In genomic region chr22:42562282-42562681, GRCh38 we compare ENCODE assay signal across 17 cellular contexts. TPM values are rescaled to one million over a fixed set of nuclear protein-coding genes. Genes with fewer than 3 reads are reported as not detected.
DNase-seq lines count a peak whose midpoint lies in the region; ATAC-seq, FAIRE-seq and TF ChIP-seq lines count a peak whose summit lies in the region.
"Had no signal": no experiment of that assay in that cellular context is flagged by ENCODE, and none has a peak within 500 bp of the region (broad histone marks: within the 10 kb centered on the region; RNA-seq: fewer than 3 reads in every experiment).

No MANE protein-coding gene starts in this region.

- H3K27ac ChIP-seq in BLaER1 (peak overlapping the region; percentile 29; the same call in 1 of the 2 replicates), HEK293 (ENCODE audit: extremely low read depth, low read depth, low read length) (0 out of 2 replicates have a peak overlapping the region, but pooled peaks have one; percentile 16), HepG2 (ENCODE audit: extremely low read length, insufficient read depth, low read length) (peak overlapping the region; percentile 43), esophagus muscularis mucosa (replicated peaks in 1 of 4) (no peak overlapping the region)
- H3K27ac ChIP-seq: lower lobe of right lung, SJCRH30 had no signal

- no peak overlapping the region for H3K4me3 ChIP-seq in BLaER1
- no peak overlapping the region for H3K4me3 ChIP-seq in HEK293 (ENCODE audit: low read depth, low read length)
- peak overlapping the region in 1 of 3 experiments; percentile 25; a peak in 2 of 6 replicates for H3K4me3 ChIP-seq in HepG2 (replicated peaks in 1 of 3; ENCODE audit: insufficient read depth in 1 of 3, low read depth in 2 of 3, low read length in 3 of 3)
- no peak overlapping the region for H3K4me3 ChIP-seq in esophagus muscularis mucosa
- H3K4me3 ChIP-seq: lower lobe of right lung, SJCRH30 had no signal

- peaks cover 4% of the 10 kb centered on the region for H3K4me1 Mint-ChIP-seq in T-helper 2 cell treated with Interferon-gamma antibody and Interleukin-4, amounts not matched to agents 5 μg/mL and 100 μg/mL, for 36 hours (ENCODE audit: low read depth)

- H3K36me3 Mint-ChIP-seq in T-helper 2 cell treated with Interferon-gamma antibody and Interleukin-4, amounts not matched to agents 5 μg/mL and 100 μg/mL, for 36 hours (ENCODE audit: low read depth), result no peaks in the 10 kb centered on the region

- peak overlapping the region; percentile 73 for H3K4me2 ChIP-seq in BLaER1
- H3K4me2 ChIP-seq in HepG2 (ENCODE audit: low read depth, low read length), result peak overlapping the region; percentile 34

- intact Hi-C loops in HepG2 (cut with micrococcal nuclease; ENCODE audit: unreplicated experiment) (no loop called here), esophagus muscularis mucosa (cut with DNase I) (no loop called here)

- H3K79me2 ChIP-seq in HepG2 (ENCODE audit: insufficient read depth, low read length), result no peaks in the 10 kb centered on the region

- 11% methylated on average over 8 of the region's 8 CpGs for WGBS in HepG2 (ENCODE audit: low lambda C conversion rate)
- 40% methylated on average over 8 of the region's 8 CpGs for WGBS in esophagus muscularis mucosa

- peak; percentile 40 for ATAC-seq in HepG2
- ATAC-seq: HCT116 had no signal

- POLR2A ChIA-PET in HEK293 (lab: Yijun Ruan, JAX) (interaction anchor here (0.5 to 1.2 kb wide), 3 partner anchors 20 to 707 kb away, joined by 3 to 5 read pairs (median 3); no protein-coding TSS in a partner anchor), HepG2 (lab: Yijun Ruan, JAX) (interaction anchor here (1.0 to 2.7 kb wide), 4 partner anchors 9 to 53 kb away, joined by 3 to 13 read pairs (median 6); partner anchors contain the start of gene SERHL2)

- H2AFZ ChIP-seq in HepG2 (ENCODE audit: low read length), result no peak overlapping the region

- no peaks in the 10 kb centered on the region for H3K27me3 Mint-ChIP-seq in T-helper 2 cell treated with Interferon-gamma antibody and Interleukin-4, amounts not matched to agents 5 μg/mL and 100 μg/mL, for 36 hours (ENCODE audit: low read depth)

- TF ChIP-seq CTCF in HEK293 (tag by site-specific recombination; IDR thresholded peaks at IDR 0.05) (no peak), HepG2 (CRISPR knock-in tag; IDR thresholded peaks at IDR 0.05) (no peak), esophagus muscularis mucosa (IDR thresholded peaks at IDR 0.05) (no peak)

- H3K27ac Mint-ChIP-seq in T-helper 2 cell treated with Interferon-gamma antibody and Interleukin-4, amounts not matched to agents 5 μg/mL and 100 μg/mL, for 36 hours, result no peak overlapping the region

- peak; percentile 54 for DNase-seq in UCSD-AML1 (lab: John Stamatoyannopoulos, UW; ENCODE audit: unreplicated experiment)
- peak; percentile 41 for DNase-seq in HepG2 (ENCODE audit: low spot score)
- DNase-seq in frontal cortex (ENCODE audit: low spot score in 2 of 2), result no peak
- no peak for DNase-seq in T-helper 2 cell treated with Interferon-gamma antibody and Interleukin-4, amounts not matched to agents 5 μg/mL and 100 μg/mL, for 36 hours (ENCODE audit: low spot score)
- DNase-seq in HPDE6-E6E7 (ENCODE audit: extremely low spot score), result no peak
- DNase-seq in esophagus muscularis mucosa (ENCODE audit: extremely low spot score), result no peak
- DNase-seq: activated CD4-positive, alpha-beta T cell treated with anti-CD3 and anti-CD28 coated beads for 48 hours; activated naive CD4-positive, alpha-beta T cell treated with Interleukin-2 at 50 U/mL for 16 hours; cortex of kidney; lower lobe of right lung; NCI-H446; stimulated activated CD4-positive, alpha-beta T cell treated with anti-CD3 and anti-CD28 coated beads, Interleukin-4, amount 100 ng/mL, for 4 hours had no signal

- TF ChIP-seq EP300 in HepG2 (IDR thresholded peaks at IDR 0.05; ENCODE audit: low read depth in 2 of 2, low read length in 2 of 2), result peak in 1 of 2 experiments; percentile 45; a peak in 2 of 4 replicates
- TF ChIP-seq EP300 in HepG2 (CRISPR knock-in tag; IDR thresholded peaks at IDR 0.05; ENCODE audit: borderline replicate concordance), result peak; percentile 55; the same call in 1 of the 2 replicates
- TF ChIP-seq EP300 in esophagus muscularis mucosa (IDR thresholded peaks at IDR 0.05), result no peak

- CTCF ChIA-PET in HEK293 (lab: Yijun Ruan, JAX), result interaction anchor here (0.6 to 3.7 kb wide), 9 partner anchors 8 to 588 kb away, joined by 3 to 31 read pairs (median 5); partner anchors contain the start of gene SERHL2
- CTCF ChIA-PET in HepG2 (lab: Yijun Ruan, JAX; ENCODE audit: low intra/inter-chr PET ratio, low total read pairs), result no interaction called here

- no peaks in the 10 kb centered on the region for H3K27me3 ChIP-seq in BLaER1
- H3K27me3 ChIP-seq in HepG2 (ENCODE audit: control insufficient read depth in 1 of 2, insufficient read depth in 2 of 2, low read length in 2 of 2), result no peaks in the 10 kb centered on the region
- no peaks in the 10 kb centered on the region for H3K27me3 ChIP-seq in esophagus muscularis mucosa
- H3K27me3 ChIP-seq: SJCRH30 had no signal

- in situ Hi-C loops in HepG2 (cut with HindIII; ENCODE audit: extremely low pct_ligation_motif_present, low pct_unique_long_range_greater_than_20kb), result no loop called here

- H3K9me3 ChIP-seq in BLaER1, result peaks cover 10% of the 10 kb centered on the region; the same call in 1 of the 2 replicates
- no peaks in the 10 kb centered on the region for H3K9me3 ChIP-seq in HEK293 (ENCODE audit: control insufficient read depth, insufficient read depth, low read depth, low read length)
- no peaks in the 10 kb centered on the region for H3K9me3 ChIP-seq in HepG2 (ENCODE audit: low read length)
- no peaks in the 10 kb centered on the region for H3K9me3 ChIP-seq in esophagus muscularis mucosa
- H3K9me3 ChIP-seq: lower lobe of right lung, SJCRH30 had no signal

- no peak for TF ChIP-seq POLR2A in HepG2 (IDR thresholded peaks at IDR 0.05; ENCODE audit: insufficient read depth in 1 of 2, low read depth in 2 of 2, low read length in 2 of 2)
- no peak for TF ChIP-seq POLR2A in esophagus muscularis mucosa (IDR thresholded peaks at IDR 0.05; ENCODE audit: low read depth)

- H4K20me1 ChIP-seq in BLaER1 (0 out of 2 replicates have a peak, but pooled peaks cover 11% of the 10 kb centered on the region), HepG2 (ENCODE audit: insufficient read depth, low read length) (no peaks in the 10 kb centered on the region)

- no peak overlapping the region for H3K4me3 Mint-ChIP-seq in T-helper 2 cell treated with Interferon-gamma antibody and Interleukin-4, amounts not matched to agents 5 μg/mL and 100 μg/mL, for 36 hours

- BruUV-seq in HepG2 (replicated peaks; lab: Mats Ljungman, UMichigan), result no TSS peak

- H3K4me1 ChIP-seq in BLaER1 (peaks cover 37% of the 10 kb centered on the region), HEK293 (ENCODE audit: control insufficient read depth, insufficient read depth, low read length) (no peaks in the 10 kb centered on the region), HepG2 (ENCODE audit: insufficient read depth, low read length) (peaks cover 33% of the 10 kb centered on the region), esophagus muscularis mucosa (peaks cover 0 to 14% (median 12%) of the 10 kb centered on the region in 4 donors)
- H3K4me1 ChIP-seq: lower lobe of right lung, SJCRH30 had no signal

- no peak for TF ChIP-seq RAD21 in HepG2 (CRISPR knock-in tag; IDR thresholded peaks at IDR 0.05)

- peaks cover 20% of the 10 kb centered on the region for H3K36me3 ChIP-seq in BLaER1
- H3K36me3 ChIP-seq in HEK293 (ENCODE audit: control insufficient read depth in 2 of 2, insufficient read depth in 1 of 2, low read length in 2 of 2), result peaks cover 0 to 2% of the 10 kb centered on the region in 2 experiments; a peak in 2 of 3 replicates
- H3K36me3 ChIP-seq in HepG2 (replicated peaks in 1 of 2; ENCODE audit: control insufficient read depth in 1 of 2, insufficient read depth in 2 of 2, low read length in 2 of 2), result no peaks in the 10 kb centered on the region
- peaks cover 0 to 32% (median 5%) of the 10 kb centered on the region in 4 donors for H3K36me3 ChIP-seq in esophagus muscularis mucosa
- H3K36me3 ChIP-seq: SJCRH30 had no signal

- FAIRE-seq in HepG2 (lab: Jason Lieb, UNC) (peak; percentile 63), frontal cortex (lab: Jason Lieb, UNC) (no peak)
- FAIRE-seq: G401.6 had no signal

- peak overlapping the region; percentile 12; the same call in 1 of the 2 replicates for H3K9ac ChIP-seq in BLaER1
- H3K9ac ChIP-seq in HepG2 (ENCODE audit: insufficient read depth, low read depth, low read length), result no peak overlapping the region

- H3K9me3 Mint-ChIP-seq in T-helper 2 cell treated with Interferon-gamma antibody and Interleukin-4, amounts not matched to agents 5 μg/mL and 100 μg/mL, for 36 hours, result no peaks in the 10 kb centered on the region

RNA-seq across cellular contexts. Expression of gene SERHL2, which starts 8.5 kb away (rescaled TPM):
- total RNA-seq in HepG2 (2016; rRNA removed; fragmentation: Illumina TruSeq; extraction: Trizol) (1.0 and 1.6 TPM in 2 replicates), frontal cortex (4.9 TPM), esophagus muscularis mucosa (1 to 10 TPM; 3.1 to 9.1 (median 5.0) TPM)
- 0.97 TPM in 1 of 2 replicates, not detected in the other for total RNA-seq in HepG2 (2016; cell fraction: cytosol; rRNA removed; fragmentation: Illumina TruSeq; extraction: Trizol; ENCODE audit: low read depth)
- total RNA-seq in HepG2 (2016; cell fraction: insoluble cytoplasmic fraction; rRNA removed; fragmentation: Illumina TruSeq; extraction: Trizol), result 1.1 and 1.5 TPM in 2 replicates
- total RNA-seq in HepG2 (2016; cell fraction: membrane; rRNA removed; fragmentation: Illumina TruSeq; extraction: Trizol), result 0.40 and 0.59 TPM in 2 replicates
- total RNA-seq in HepG2 (2016; cell fraction: nucleus; rRNA removed; fragmentation: Illumina TruSeq; extraction: Trizol), result 1.0 and 1.2 TPM in 2 replicates
- polyA plus RNA-seq in HepG2 (2011; rRNA removed), result 1.8 and 3.3 TPM in 2 replicates
- polyA plus RNA-seq in HepG2 (2011; cell fraction: cytosol; rRNA removed), result 1.6 and 1.9 TPM in 2 replicates
- polyA plus RNA-seq in HepG2 (2011; cell fraction: nucleus; rRNA removed), result 2.1 and 3.0 TPM in 2 replicates
- polyA plus RNA-seq in HepG2 (2012), result 1.1 and 1.9 TPM in 2 replicates
- 0.24 and 0.26 TPM in 2 replicates for polyA plus RNA-seq in HepG2 (2016; cell fraction: cytosol; fragmentation: Illumina TruSeq; extraction: Trizol; ENCODE audit: low read depth)
- 2.1 and 2.3 TPM in 2 replicates for polyA plus RNA-seq in HepG2 (2016; cell fraction: insoluble cytoplasmic fraction; fragmentation: Illumina TruSeq; extraction: Trizol; ENCODE audit: low read depth)
- polyA plus RNA-seq in HepG2 (2016; cell fraction: membrane; fragmentation: Illumina TruSeq; extraction: Trizol; ENCODE audit: low read depth), result 0.35 and 0.66 TPM in 2 replicates
- 0.92 and 1.8 TPM in 2 replicates for polyA plus RNA-seq in HepG2 (2016; cell fraction: nucleus; fragmentation: Illumina TruSeq; extraction: Trizol; ENCODE audit: insufficient read depth, low read depth)
- polyA minus RNA-seq in HepG2 (2011; rRNA and poly(A)+ RNA removed; ENCODE audit: low replicate concordance), result 0.44 TPM in 1 of 2 replicates, not detected in the other
- not detected in 2 replicates for polyA minus RNA-seq in HepG2 (2011; cell fraction: cytosol; rRNA and poly(A)+ RNA removed)
- 0.99 and 1.3 TPM in 2 replicates for polyA minus RNA-seq in HepG2 (2011; cell fraction: nucleus; rRNA and poly(A)+ RNA removed)

RNA-seq across cellular contexts. Expression of gene RRP7A, which starts 42.7 kb away (rescaled TPM):
- 41.6 and 48.6 TPM in 2 replicates for total RNA-seq in HepG2 (2016; rRNA removed; fragmentation: Illumina TruSeq; extraction: Trizol)
- 6.9 and 8.5 TPM in 2 replicates for total RNA-seq in HepG2 (2016; cell fraction: cytosol; rRNA removed; fragmentation: Illumina TruSeq; extraction: Trizol; ENCODE audit: low read depth)
- 45.2 and 47.7 TPM in 2 replicates for total RNA-seq in HepG2 (2016; cell fraction: insoluble cytoplasmic fraction; rRNA removed; fragmentation: Illumina TruSeq; extraction: Trizol)
- total RNA-seq in HepG2 (2016; cell fraction: membrane; rRNA removed; fragmentation: Illumina TruSeq; extraction: Trizol), result 19.1 and 19.5 TPM in 2 replicates
- 21.2 and 24.0 TPM in 2 replicates for total RNA-seq in HepG2 (2016; cell fraction: nucleus; rRNA removed; fragmentation: Illumina TruSeq; extraction: Trizol)
- polyA plus RNA-seq in HepG2 (2011; rRNA removed), result 13.8 and 15.3 TPM in 2 replicates
- 11.4 and 15.1 TPM in 2 replicates for polyA plus RNA-seq in HepG2 (2011; cell fraction: cytosol; rRNA removed)
- polyA plus RNA-seq in HepG2 (2011; cell fraction: nucleus; rRNA removed), result 9.3 and 9.5 TPM in 2 replicates
- polyA plus RNA-seq in HepG2 (2012), result 12.1 and 13.0 TPM in 2 replicates
- 6.2 and 6.7 TPM in 2 replicates for polyA plus RNA-seq in HepG2 (2016; cell fraction: cytosol; fragmentation: Illumina TruSeq; extraction: Trizol; ENCODE audit: low read depth)
- polyA plus RNA-seq in HepG2 (2016; cell fraction: insoluble cytoplasmic fraction; fragmentation: Illumina TruSeq; extraction: Trizol; ENCODE audit: low read depth), result 42.1 and 48.9 TPM in 2 replicates
- polyA plus RNA-seq in HepG2 (2016; cell fraction: membrane; fragmentation: Illumina TruSeq; extraction: Trizol; ENCODE audit: low read depth), result 12.1 and 12.4 TPM in 2 replicates
- 46.5 and 46.7 TPM in 2 replicates for polyA plus RNA-seq in HepG2 (2016; cell fraction: nucleus; fragmentation: Illumina TruSeq; extraction: Trizol; ENCODE audit: insufficient read depth, low read depth)
- polyA minus RNA-seq in HepG2 (2011; rRNA and poly(A)+ RNA removed; ENCODE audit: low replicate concordance), result 15.8 and 23.5 TPM in 2 replicates
- polyA minus RNA-seq in HepG2 (2011; cell fraction: cytosol; rRNA and poly(A)+ RNA removed), result 6.8 and 7.3 TPM in 2 replicates
- polyA minus RNA-seq in HepG2 (2011; cell fraction: nucleus; rRNA and poly(A)+ RNA removed), result 10.4 and 12.2 TPM in 2 replicates
- 17.9 TPM for total RNA-seq in frontal cortex
- total RNA-seq in esophagus muscularis mucosa, result 10 to 100 TPM; 26.2 to 26.5 (median 26.4) TPM

RNA-seq across cellular contexts. Expression of gene POLDIP3, which starts 52.4 kb away (rescaled TPM):
- 47.4 and 64.1 TPM in 2 replicates for total RNA-seq in HepG2 (2016; rRNA removed; fragmentation: Illumina TruSeq; extraction: Trizol)
- total RNA-seq in HepG2 (2016; cell fraction: cytosol; rRNA removed; fragmentation: Illumina TruSeq; extraction: Trizol; ENCODE audit: low read depth), result 6.4 and 8.7 TPM in 2 replicates
- total RNA-seq in HepG2 (2016; cell fraction: insoluble cytoplasmic fraction; rRNA removed; fragmentation: Illumina TruSeq; extraction: Trizol), result 45.0 and 57.8 TPM in 2 replicates
- 23.2 TPM in 2 replicates for total RNA-seq in HepG2 (2016; cell fraction: membrane; rRNA removed; fragmentation: Illumina TruSeq; extraction: Trizol)
- 32.4 and 36.4 TPM in 2 replicates for total RNA-seq in HepG2 (2016; cell fraction: nucleus; rRNA removed; fragmentation: Illumina TruSeq; extraction: Trizol)
- polyA plus RNA-seq in HepG2 (2011; rRNA removed), result 45.8 and 50.1 TPM in 2 replicates
- polyA plus RNA-seq in HepG2 (2011; cell fraction: cytosol; rRNA removed), result 28.7 TPM in 2 replicates
- polyA plus RNA-seq in HepG2 (2011; cell fraction: nucleus; rRNA removed), result 70.7 and 76.7 TPM in 2 replicates
- 62.0 and 63.4 TPM in 2 replicates for polyA plus RNA-seq in HepG2 (2012)
- polyA plus RNA-seq in HepG2 (2016; cell fraction: cytosol; fragmentation: Illumina TruSeq; extraction: Trizol; ENCODE audit: low read depth), result 5.1 and 6.4 TPM in 2 replicates
- polyA plus RNA-seq in HepG2 (2016; cell fraction: insoluble cytoplasmic fraction; fragmentation: Illumina TruSeq; extraction: Trizol; ENCODE audit: low read depth), result 59.1 and 66.7 TPM in 2 replicates
- 14.0 and 14.8 TPM in 2 replicates for polyA plus RNA-seq in HepG2 (2016; cell fraction: membrane; fragmentation: Illumina TruSeq; extraction: Trizol; ENCODE audit: low read depth)
- 53.9 and 54.2 TPM in 2 replicates for polyA plus RNA-seq in HepG2 (2016; cell fraction: nucleus; fragmentation: Illumina TruSeq; extraction: Trizol; ENCODE audit: insufficient read depth, low read depth)
- 46.1 and 58.4 TPM in 2 replicates for polyA minus RNA-seq in HepG2 (2011; rRNA and poly(A)+ RNA removed; ENCODE audit: low replicate concordance)
- polyA minus RNA-seq in HepG2 (2011; cell fraction: cytosol; rRNA and poly(A)+ RNA removed), result 29.3 and 32.2 TPM in 2 replicates
- polyA minus RNA-seq in HepG2 (2011; cell fraction: nucleus; rRNA and poly(A)+ RNA removed), result 33.0 and 36.7 TPM in 2 replicates
- total RNA-seq in frontal cortex, result 28.5 TPM
- total RNA-seq in esophagus muscularis mucosa, result 10 to 100 TPM; 30.6 to 47.6 (median 39.6) TPM

Comparison
In these comparisons a context has a peak if more than half of its experiments do, and no peak if none do; other contexts are left out.
1. H3K27ac ChIP-seq: peak in BLaER1 (single experiment), HEK293 (single experiment) and HepG2 (single experiment); none in esophagus muscularis mucosa (0 of 4).
2. DNase-seq: peak in UCSD-AML1 (single experiment) and HepG2 (single experiment); none in frontal cortex (0 of 2), T-helper 2 cell treated with Interferon-gamma antibody and Interleukin-4, amounts not matched to agents 5 μg/mL and 100 μg/mL, for 36 hours (single experiment), HPDE6-E6E7 (single experiment) and esophagus muscularis mucosa (single experiment).